10 cellular contexts compared by ENCODE assay signal in the genomic region with DNA sequence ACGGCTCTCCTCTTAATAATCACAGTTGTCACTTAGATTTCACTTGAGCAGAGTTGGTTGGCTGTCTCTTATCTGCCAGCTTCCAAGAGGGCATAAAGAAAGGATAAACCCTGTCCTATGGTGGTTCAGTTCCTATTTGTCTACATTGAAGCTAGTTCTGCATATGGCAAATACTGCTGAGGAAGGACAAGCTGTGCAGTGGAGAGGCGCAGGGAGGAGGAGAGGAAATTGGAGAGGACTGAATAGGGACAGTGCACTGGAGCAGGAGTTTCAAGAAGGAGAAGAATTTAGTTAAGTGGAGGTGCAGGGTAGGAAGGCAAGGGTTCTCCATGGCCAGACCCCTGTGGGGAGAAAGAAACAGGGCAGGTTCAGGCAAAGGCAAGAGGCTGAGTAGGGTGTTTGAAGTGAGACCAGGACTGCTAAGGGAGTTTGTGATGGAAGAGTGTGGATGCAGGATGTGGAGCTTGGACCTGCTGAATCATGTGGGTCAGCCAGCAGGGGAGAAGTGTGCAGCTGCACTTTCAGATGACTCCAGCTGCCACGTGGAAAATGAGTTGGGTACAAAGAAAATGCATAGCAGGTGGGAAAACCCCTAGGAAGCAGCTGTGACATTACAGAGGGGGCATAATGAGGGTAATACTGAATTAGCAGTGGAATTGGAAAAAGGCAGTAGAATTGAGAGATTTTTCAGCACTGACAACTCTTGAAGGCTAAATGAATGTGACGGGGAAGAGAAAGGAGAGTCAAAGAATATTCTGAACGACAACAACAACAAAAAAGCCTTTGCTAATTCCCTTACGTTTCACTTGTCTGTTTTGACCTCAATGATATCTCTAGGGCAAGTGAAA.
DNase-seq lines count a peak whose midpoint lies in the region; ATAC-seq and TF ChIP-seq lines count a peak whose summit lies in the region.
"Had no signal": no experiment of that assay in that cellular context is flagged by ENCODE, and none has a peak within 500 bp of the region (broad histone marks: within the 10 kb centered on the region; RNA-seq: fewer than 3 reads in every experiment).

No MANE protein-coding gene starts in this region.

- peaks cover 39 to 41% of the 10 kb centered on the region in 2 donors for H3K36me3 ChIP-seq in stomach smooth muscle (ENCODE audit: control insufficient read depth in 2 of 2, insufficient read depth in 2 of 2, low read length in 2 of 2)

- intact Hi-C loops in activated CD8-positive, alpha-beta T cell treated with anti-CD3 and anti-CD28 coated beads for 36 hours (cut with micrococcal nuclease) = loop anchor here (2.0 to 5.0 kb wide), 2 partner anchors 138 to 492 kb away; no protein-coding TSS in a partner anchor

- H3K27me3 Mint-ChIP-seq in activated CD8-positive, alpha-beta T cell treated with anti-CD3 and anti-CD28 coated beads for 36 hours = peaks cover 11% of the 10 kb centered on the region
- H3K27me3 Mint-ChIP-seq in activated CD8-positive, alpha-beta T cell treated with anti-CD3 and anti-CD28 coated beads, Interleukin-2, amount 10 ng/mL, durations not matched to agents 7 days and 5 days (ENCODE audit: low read depth) = peaks cover 13% of the 10 kb centered on the region

- no peaks in the 10 kb centered on the region for H3K27me3 ChIP-seq in stomach smooth muscle (ENCODE audit: control insufficient read depth in 1 of 2, insufficient read depth in 2 of 2, low read length in 2 of 2)

- TF ChIP-seq CTCF in activated CD8-positive, alpha-beta T cell treated with anti-CD3 and anti-CD28 coated beads for 36 hours (IDR thresholded peaks at IDR 0.05) = no peak
- no peak for TF ChIP-seq CTCF in fibroblast of mammary gland (conservative IDR thresholded peaks at IDR 0.05; ENCODE audit: control insufficient read depth, insufficient read depth, low read depth, low read length)

- H3K27ac Mint-ChIP-seq in activated CD8-positive, alpha-beta T cell treated with anti-CD3 and anti-CD28 coated beads for 36 hours = no peak overlapping the region
- no peak overlapping the region for H3K27ac Mint-ChIP-seq in activated CD8-positive, alpha-beta T cell treated with anti-CD3 and anti-CD28 coated beads, Interleukin-2, amount 10 ng/mL, durations not matched to agents 7 days and 5 days
- H3K27ac Mint-ChIP-seq: dendritic cell treated with granulocyte-macrophage colony-stimulating factor and Interleukin-4, amounts not matched to agents 40 ng/mL and 50 ng/mL, for 4 days; naive B cell had no signal

- no peaks in the 10 kb centered on the region for H3K9me3 ChIP-seq in stomach smooth muscle (ENCODE audit: control insufficient read depth in 2 of 2, low read length in 2 of 2)

- H3K9me3 Mint-ChIP-seq in activated CD8-positive, alpha-beta T cell treated with anti-CD3 and anti-CD28 coated beads for 36 hours = no peaks in the 10 kb centered on the region
- no peaks in the 10 kb centered on the region for H3K9me3 Mint-ChIP-seq in activated CD8-positive, alpha-beta T cell treated with anti-CD3 and anti-CD28 coated beads, Interleukin-2, amount 10 ng/mL, durations not matched to agents 7 days and 5 days (ENCODE audit: insufficient read depth)
- H3K9me3 Mint-ChIP-seq: dendritic cell treated with granulocyte-macrophage colony-stimulating factor and Interleukin-4, amounts not matched to agents 40 ng/mL and 50 ng/mL, for 4 days; naive B cell had no signal

- CTCF ChIA-PET in activated CD8-positive, alpha-beta T cell treated with anti-CD3 and anti-CD28 coated beads for 36 hours (lab: Charles Lee) = interaction anchor here (0.8 to 5.9 kb wide), 36 partner anchors 8 to 1078 kb away, joined by 3 to 106 read pairs (median 4); a partner anchor contains a TSS
- CTCF ChIA-PET in activated CD8-positive, alpha-beta T cell treated with anti-CD3 and anti-CD28 coated beads, Interleukin-2, amount 10 ng/mL, durations not matched to agents 7 days and 5 days (lab: Charles Lee) = interaction anchor here (0.7 to 6.1 kb wide), 32 partner anchors 11 to 1138 kb away, joined by 3 to 61 read pairs (median 4); a partner anchor contains a TSS

- peak; percentile 21 for DNase-seq in activated CD8-positive, alpha-beta T cell treated with anti-CD3 and anti-CD28 coated beads for 36 hours
- DNase-seq in activated CD8-positive, alpha-beta T cell treated with anti-CD3 and anti-CD28 coated beads, Interleukin-2, amount 10 ng/mL, durations not matched to agents 7 days and 5 days = no peak
- DNase-seq in NCI-H345 (lab: John Stamatoyannopoulos, UW) = peak; percentile 75
- DNase-seq in fibroblast of mammary gland (ENCODE audit: low read depth) = peak; percentile 50
- no peak for DNase-seq in COLO829 (ENCODE audit: low spot score)
- no peak for DNase-seq in Kasumi-1 (lab: John Stamatoyannopoulos, UW)

- peak; percentile 39 for ATAC-seq in activated CD8-positive, alpha-beta T cell treated with anti-CD3 and anti-CD28 coated beads for 36 hours
- no peak for ATAC-seq in activated CD8-positive, alpha-beta T cell treated with anti-CD3 and anti-CD28 coated beads, Interleukin-2, amount 10 ng/mL, durations not matched to agents 7 days and 5 days
- no peak for ATAC-seq in GM19397 (IDR thresholded peaks at IDR 0.05; ENCODE audit: unreplicated experiment)

- peak overlapping the region; percentile 72 for H3K27ac ChIP-seq in stomach smooth muscle (ENCODE audit: low read length)

- peaks cover 16% of the 10 kb centered on the region for H3K4me1 ChIP-seq in stomach smooth muscle (ENCODE audit: control insufficient read depth, insufficient read depth, low read length)

- peaks cover 8% of the 10 kb centered on the region for H3K4me1 Mint-ChIP-seq in activated CD8-positive, alpha-beta T cell treated with anti-CD3 and anti-CD28 coated beads for 36 hours (ENCODE audit: low read depth)
- H3K4me1 Mint-ChIP-seq in activated CD8-positive, alpha-beta T cell treated with anti-CD3 and anti-CD28 coated beads, Interleukin-2, amount 10 ng/mL, durations not matched to agents 7 days and 5 days (ENCODE audit: low read depth) = no peaks in the 10 kb centered on the region

- H3K9ac ChIP-seq in stomach smooth muscle (ENCODE audit: low read length in 2 of 2) = peak overlapping the region; percentile 7 to 43

- no peaks in the 10 kb centered on the region for H3K36me3 Mint-ChIP-seq in activated CD8-positive, alpha-beta T cell treated with anti-CD3 and anti-CD28 coated beads for 36 hours (ENCODE audit: low read depth)
- H3K36me3 Mint-ChIP-seq in activated CD8-positive, alpha-beta T cell treated with anti-CD3 and anti-CD28 coated beads, Interleukin-2, amount 10 ng/mL, durations not matched to agents 7 days and 5 days (ENCODE audit: low read depth) = no peaks in the 10 kb centered on the region
- H3K36me3 Mint-ChIP-seq: naive B cell had no signal

- H3K4me3 ChIP-seq in fibroblast of mammary gland (ENCODE audit: control insufficient read depth, low read depth, low read length) (no peak overlapping the region), stomach smooth muscle (ENCODE audit: low read length in 2 of 2) (peak overlapping the region in 1 of 2 donors; percentile 8)

- H3K4me3 Mint-ChIP-seq in activated CD8-positive, alpha-beta T cell treated with anti-CD3 and anti-CD28 coated beads for 36 hours = no peak overlapping the region
- H3K4me3 Mint-ChIP-seq in activated CD8-positive, alpha-beta T cell treated with anti-CD3 and anti-CD28 coated beads, Interleukin-2, amount 10 ng/mL, durations not matched to agents 7 days and 5 days = no peak overlapping the region
- H3K4me3 Mint-ChIP-seq: dendritic cell treated with granulocyte-macrophage colony-stimulating factor and Interleukin-4, amounts not matched to agents 40 ng/mL and 50 ng/mL, for 4 days had no signal

- POLR2A ChIA-PET in activated CD8-positive, alpha-beta T cell treated with anti-CD3 and anti-CD28 coated beads for 36 hours (lab: Charles Lee) = interaction anchor here (1.0 kb wide), 1 partner anchor 9 kb away, joined by 3 read pairs; no protein-coding TSS in a partner anchor
- POLR2A ChIA-PET in activated CD8-positive, alpha-beta T cell treated with anti-CD3 and anti-CD28 coated beads, Interleukin-2, amount 10 ng/mL, durations not matched to agents 7 days and 5 days (lab: Charles Lee) = no interaction called here

Comparison
In these comparisons a context has a peak if more than half of its experiments do, and no peak if none do; other contexts are left out.
1. DNase-seq: peak in activated CD8-positive, alpha-beta T cell treated with anti-CD3 and anti-CD28 coated beads for 36 hours (single experiment), NCI-H345 (single experiment) and fibroblast of mammary gland (single experiment); none in activated CD8-positive, alpha-beta T cell treated with anti-CD3 and anti-CD28 coated beads, Interleukin-2, amount 10 ng/mL, durations not matched to agents 7 days and 5 days (single experiment), COLO829 (single experiment) and Kasumi-1 (0 of 2).